In the genomic region with DNA sequence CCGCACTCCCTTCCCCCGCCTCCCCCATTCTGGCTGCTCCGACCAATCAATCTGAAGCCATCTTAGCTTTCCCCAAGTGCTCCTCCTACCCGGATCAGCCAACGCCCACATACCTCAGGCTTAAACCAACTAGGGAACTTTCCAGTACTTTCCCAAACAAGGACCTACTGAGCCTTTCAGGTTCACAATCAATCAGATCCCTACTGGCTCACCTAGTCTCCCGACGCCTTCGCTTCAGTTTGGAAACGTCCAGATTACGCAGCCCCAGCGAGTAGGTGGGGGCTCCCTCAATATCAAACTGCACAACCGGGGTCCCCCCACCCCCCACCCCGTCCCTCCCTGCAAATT, we compare ENCODE assay signal across 1 cellular context.
A peak's percentile ranks its signal among the peaks of the same experiment; 100 is the strongest.
TF ChIP-seq lines count a peak whose summit lies in the region.

No MANE protein-coding gene starts in this region.

TF ChIP-seq in GM23338, 12 proteins besides CTCF, POLR2A, EP300 and RAD21 (continued from another document):
- TF ChIP-seq, protein P1, sequence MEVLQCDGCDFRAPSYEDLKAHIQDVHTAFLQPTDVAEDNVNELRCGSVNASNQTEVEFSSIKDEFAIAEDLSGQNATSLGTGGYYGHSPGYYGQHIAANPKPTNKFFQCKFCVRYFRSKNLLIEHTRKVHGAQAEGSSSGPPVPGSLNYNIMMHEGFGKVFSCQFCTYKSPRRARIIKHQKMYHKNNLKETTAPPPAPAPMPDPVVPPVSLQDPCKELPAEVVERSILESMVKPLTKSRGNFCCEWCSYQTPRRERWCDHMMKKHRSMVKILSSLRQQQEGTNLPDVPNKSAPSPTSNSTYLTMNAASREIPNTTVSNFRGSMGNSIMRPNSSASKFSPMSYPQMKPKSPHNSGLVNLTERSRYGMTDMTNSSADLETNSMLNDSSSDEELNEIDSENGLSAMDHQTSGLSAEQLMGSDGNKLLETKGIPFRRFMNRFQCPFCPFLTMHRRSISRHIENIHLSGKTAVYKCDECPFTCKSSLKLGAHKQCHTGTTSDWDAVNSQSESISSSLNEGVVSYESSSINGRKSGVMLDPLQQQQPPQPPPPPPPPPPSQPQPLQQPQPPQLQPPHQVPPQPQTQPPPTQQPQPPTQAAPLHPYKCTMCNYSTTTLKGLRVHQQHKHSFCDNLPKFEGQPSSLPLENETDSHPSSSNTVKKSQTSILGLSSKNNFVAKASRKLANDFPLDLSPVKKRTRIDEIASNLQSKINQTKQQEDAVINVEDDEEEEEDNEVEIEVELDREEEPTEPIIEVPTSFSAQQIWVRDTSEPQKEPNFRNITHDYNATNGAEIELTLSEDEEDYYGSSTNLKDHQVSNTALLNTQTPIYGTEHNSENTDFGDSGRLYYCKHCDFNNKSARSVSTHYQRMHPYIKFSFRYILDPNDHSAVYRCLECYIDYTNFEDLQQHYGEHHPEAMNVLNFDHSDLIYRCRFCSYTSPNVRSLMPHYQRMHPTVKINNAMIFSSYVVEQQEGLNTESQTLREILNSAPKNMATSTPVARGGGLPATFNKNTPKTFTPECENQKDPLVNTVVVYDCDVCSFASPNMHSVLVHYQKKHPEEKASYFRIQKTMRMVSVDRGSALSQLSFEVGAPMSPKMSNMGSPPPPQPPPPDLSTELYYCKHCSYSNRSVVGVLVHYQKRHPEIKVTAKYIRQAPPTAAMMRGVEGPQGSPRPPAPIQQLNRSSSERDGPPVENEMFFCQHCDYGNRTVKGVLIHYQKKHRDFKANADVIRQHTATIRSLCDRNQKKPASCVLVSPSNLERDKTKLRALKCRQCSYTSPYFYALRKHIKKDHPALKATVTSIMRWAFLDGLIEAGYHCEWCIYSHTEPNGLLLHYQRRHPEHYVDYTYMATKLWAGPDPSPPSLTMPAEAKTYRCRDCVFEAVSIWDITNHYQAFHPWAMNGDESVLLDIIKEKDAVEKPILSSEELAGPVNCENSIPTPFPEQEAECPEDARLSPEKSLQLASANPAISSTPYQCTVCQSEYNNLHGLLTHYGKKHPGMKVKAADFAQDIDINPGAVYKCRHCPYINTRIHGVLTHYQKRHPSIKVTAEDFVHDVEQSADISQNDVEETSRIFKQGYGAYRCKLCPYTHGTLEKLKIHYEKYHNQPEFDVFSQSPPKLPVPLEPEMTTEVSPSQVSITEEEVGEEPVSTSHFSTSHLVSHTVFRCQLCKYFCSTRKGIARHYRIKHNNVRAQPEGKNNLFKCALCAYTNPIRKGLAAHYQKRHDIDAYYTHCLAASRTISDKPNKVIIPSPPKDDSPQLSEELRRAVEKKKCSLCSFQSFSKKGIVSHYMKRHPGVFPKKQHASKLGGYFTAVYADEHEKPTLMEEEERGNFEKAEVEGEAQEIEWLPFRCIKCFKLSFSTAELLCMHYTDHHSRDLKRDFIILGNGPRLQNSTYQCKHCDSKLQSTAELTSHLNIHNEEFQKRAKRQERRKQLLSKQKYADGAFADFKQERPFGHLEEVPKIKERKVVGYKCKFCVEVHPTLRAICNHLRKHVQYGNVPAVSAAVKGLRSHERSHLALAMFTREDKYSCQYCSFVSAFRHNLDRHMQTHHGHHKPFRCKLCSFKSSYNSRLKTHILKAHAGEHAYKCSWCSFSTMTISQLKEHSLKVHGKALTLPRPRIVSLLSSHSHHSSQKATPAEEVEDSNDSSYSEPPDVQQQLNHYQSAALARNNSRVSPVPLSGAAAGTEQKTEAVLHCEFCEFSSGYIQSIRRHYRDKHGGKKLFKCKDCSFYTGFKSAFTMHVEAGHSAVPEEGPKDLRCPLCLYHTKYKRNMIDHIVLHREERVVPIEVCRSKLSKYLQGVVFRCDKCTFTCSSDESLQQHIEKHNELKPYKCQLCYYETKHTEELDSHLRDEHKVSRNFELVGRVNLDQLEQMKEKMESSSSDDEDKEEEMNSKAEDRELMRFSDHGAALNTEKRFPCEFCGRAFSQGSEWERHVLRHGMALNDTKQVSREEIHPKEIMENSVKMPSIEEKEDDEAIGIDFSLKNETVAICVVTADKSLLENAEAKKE (CRISPR knock-in tag; IDR thresholded peaks at IDR 0.05): no peak
- TF ChIP-seq POLR2AphosphoS5 (IDR thresholded peaks at IDR 0.05; ENCODE audit: low read depth): peak; percentile 44
- no peak for TF ChIP-seq ZNF331 (CRISPR knock-in tag; IDR thresholded peaks at IDR 0.05; ENCODE audit: low read depth)
- TF ChIP-seq EZH2phosphoT487 (IDR thresholded peaks at IDR 0.05; ENCODE audit: unreplicated experiment): no peak
- TF ChIP-seq CREB1 (CRISPR knock-in tag; IDR thresholded peaks at IDR 0.05; ENCODE audit: low read depth): no peak
